ENCODE assay signal across 6 cellular contexts in the genomic region with DNA sequence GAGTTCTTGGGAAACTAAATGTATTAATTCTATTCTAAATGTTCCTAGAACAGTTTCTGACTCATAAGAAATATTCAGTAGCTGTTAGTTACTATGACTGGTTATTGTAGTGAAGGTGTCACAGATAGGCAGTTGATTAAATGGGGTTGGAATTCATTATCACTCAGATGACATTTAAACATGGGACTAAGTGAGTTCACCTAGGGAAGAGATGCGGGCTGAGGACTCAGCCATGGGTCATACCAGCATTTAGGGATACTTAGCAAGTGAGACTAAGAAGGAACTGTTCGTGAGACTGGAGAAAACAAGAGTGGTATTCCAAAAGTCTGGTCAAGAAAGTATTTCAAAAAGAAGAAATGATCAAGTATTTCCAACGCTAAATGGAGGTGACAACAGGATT.
"Had no signal": no experiment of that assay in that cellular context is flagged by ENCODE, and none has a peak within 500 bp of the region (broad histone marks: within the 10 kb centered on the region; RNA-seq: fewer than 3 reads in every experiment).

No MANE protein-coding gene starts in this region.

- DNase-seq: IMR-90, KBM-7 had no signal

- H3K4me1 Mint-ChIP-seq: IgD-negative memory B cell had no signal

- H3K4me3 Mint-ChIP-seq: IgD-negative memory B cell had no signal

- H3K4me3 ChIP-seq: K562 had no signal

- ATAC-seq: HepG2, K562 had no signal

- H3K27ac ChIP-seq: HL-60 had no signal

- H3K27ac Mint-ChIP-seq: IgD-negative memory B cell had no signal

- H3K27me3 Mint-ChIP-seq: IgD-negative memory B cell had no signal
